Comparison of ENCODE assay signal across 1 cellular context in the genomic region with DNA sequence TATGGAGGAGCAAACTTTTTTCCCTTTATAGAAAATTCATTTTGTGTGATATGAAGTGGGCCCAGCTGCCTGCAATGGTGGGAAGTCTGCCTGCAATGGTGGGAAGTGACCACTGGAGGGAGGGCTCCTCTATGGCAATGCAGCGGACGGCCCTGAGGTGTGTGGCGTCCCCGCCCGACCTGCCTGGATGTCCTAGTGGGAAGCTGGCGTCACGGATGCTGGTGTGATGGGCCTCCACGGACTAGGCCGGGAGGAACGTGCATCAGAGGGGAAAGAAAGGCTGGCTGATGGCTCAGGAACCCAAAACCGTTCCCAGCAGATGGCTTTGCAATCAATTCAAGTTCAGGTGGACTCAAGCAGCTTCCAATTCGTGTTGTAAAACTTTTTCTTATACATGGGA.
TF ChIP-seq lines count a peak whose summit lies in the region.

No MANE protein-coding gene starts in this region.

TF ChIP-seq in H1, 55 proteins besides CTCF, POLR2A, EP300 and RAD21 (continued from another document):
- peak; percentile 48 for TF ChIP-seq BACH1 (IDR thresholded peaks at IDR 0.05; ENCODE audit: low read length)
